ENCODE assay signal across 14 cellular contexts in the genomic region with DNA sequence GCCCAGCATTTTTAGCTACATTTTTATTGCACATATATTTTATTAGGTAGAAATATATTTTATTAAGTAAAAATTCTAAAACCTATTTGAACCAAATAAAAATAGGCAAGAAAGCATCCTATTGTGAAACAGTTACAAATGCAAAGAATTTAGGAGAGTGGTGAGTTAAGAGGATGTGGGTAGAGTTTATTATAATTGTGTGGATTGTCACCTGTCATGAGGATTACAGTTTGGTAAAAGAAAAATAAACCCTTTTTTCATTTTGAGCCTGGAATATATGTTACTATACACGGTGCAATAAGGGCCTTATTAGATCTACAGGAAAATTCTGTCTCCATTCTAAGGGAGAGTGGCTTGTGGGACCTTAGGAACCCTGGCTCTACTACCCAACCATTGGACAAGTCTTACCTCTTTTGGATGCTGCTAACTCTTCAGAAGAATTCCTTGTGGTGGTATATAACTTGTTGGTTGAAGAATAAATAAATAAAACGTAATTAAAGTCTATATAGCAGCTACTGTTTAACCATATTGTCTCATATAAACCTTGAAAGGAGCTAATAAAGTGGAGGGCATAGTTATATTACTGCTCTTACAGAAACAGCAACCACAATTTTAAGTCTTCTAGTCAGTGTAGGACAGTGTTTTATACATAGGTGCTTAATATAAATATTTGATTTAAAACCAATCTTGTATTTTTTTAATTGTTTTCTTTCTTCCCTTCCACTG.
"Had no signal": no experiment of that assay in that cellular context is flagged by ENCODE, and none has a peak within 500 bp of the region (broad histone marks: within the 10 kb centered on the region; RNA-seq: fewer than 3 reads in every experiment).

No MANE protein-coding gene starts in this region.

- H3K27me3 Mint-ChIP-seq: activated naive CD8-positive, alpha-beta T cell treated with anti-CD3 and anti-CD28 coated beads, Interleukin-2, amount 50 U/mL, for 24 hours; activated T-helper 17 cell treated with anti-CD3 and anti-CD28 coated beads, Interleukin-2, amount 50 U/mL, for 72 hours; stimulated activated memory B cell treated with anti-CD40 and anti-IgM and Interleukin-4, amounts not matched to agents 10 μg/mL and 1 μg/mL and 100 μg/mL, for 72 hours had no signal

- DNase-seq: activated CD4-positive, CD25-positive, alpha-beta regulatory T cell treated with anti-CD3 and anti-CD28 coated beads, Interleukin-2, amount 50 U/mL, for 72 hours; activated naive CD4-positive, alpha-beta T cell treated with anti-CD3 and anti-CD28 coated beads for 36 hours; activated naive CD8-positive, alpha-beta T cell treated with anti-CD3 and anti-CD28 coated beads, Interleukin-2, amount 50 U/mL, for 24 hours; activated T-cell treated with anti-CD3 and anti-CD28 coated beads for 4 hours; erythroblast; islet precursor cell; natural killer cell; T-helper 9 cell had no signal

- H3K9me3 ChIP-seq: ascending aorta, breast epithelium, neutrophil had no signal

- ATAC-seq: activated naive CD8-positive, alpha-beta T cell treated with anti-CD3 and anti-CD28 coated beads, Interleukin-2, amount 50 U/mL, for 24 hours; activated T-helper 17 cell treated with anti-CD3 and anti-CD28 coated beads, Interleukin-2, amount 50 U/mL, for 72 hours; stimulated activated memory B cell treated with anti-CD40 and anti-IgM and Interleukin-4, amounts not matched to agents 10 μg/mL and 1 μg/mL and 100 μg/mL, for 72 hours had no signal

- H3K36me3 ChIP-seq: ascending aorta, breast epithelium, neutrophil had no signal

- H3K9me3 Mint-ChIP-seq: activated naive CD4-positive, alpha-beta T cell treated with anti-CD3 and anti-CD28 coated beads for 36 hours; activated naive CD8-positive, alpha-beta T cell treated with anti-CD3 and anti-CD28 coated beads, Interleukin-2, amount 50 U/mL, for 24 hours; activated T-helper 17 cell treated with anti-CD3 and anti-CD28 coated beads, Interleukin-2, amount 50 U/mL, for 72 hours; natural killer cell; stimulated activated memory B cell treated with anti-CD40 and anti-IgM and Interleukin-4, amounts not matched to agents 10 μg/mL and 1 μg/mL and 100 μg/mL, for 72 hours had no signal

- H3K27me3 ChIP-seq: ascending aorta, breast epithelium, neutrophil had no signal

- H3K27ac ChIP-seq: ascending aorta, breast epithelium, neutrophil, parathyroid adenoma had no signal

- H3K27ac Mint-ChIP-seq: activated naive CD4-positive, alpha-beta T cell treated with anti-CD3 and anti-CD28 coated beads for 36 hours; activated naive CD8-positive, alpha-beta T cell treated with anti-CD3 and anti-CD28 coated beads, Interleukin-2, amount 50 U/mL, for 24 hours; activated T-helper 17 cell treated with anti-CD3 and anti-CD28 coated beads, Interleukin-2, amount 50 U/mL, for 72 hours had no signal

- H3K9ac ChIP-seq: parathyroid adenoma had no signal

- H3K4me1 ChIP-seq: ascending aorta, breast epithelium, parathyroid adenoma had no signal

- H3K4me3 Mint-ChIP-seq: activated naive CD4-positive, alpha-beta T cell treated with anti-CD3 and anti-CD28 coated beads for 36 hours; activated naive CD8-positive, alpha-beta T cell treated with anti-CD3 and anti-CD28 coated beads, Interleukin-2, amount 50 U/mL, for 24 hours; activated T-helper 17 cell treated with anti-CD3 and anti-CD28 coated beads, Interleukin-2, amount 50 U/mL, for 72 hours; stimulated activated memory B cell treated with anti-CD40 and anti-IgM and Interleukin-4, amounts not matched to agents 10 μg/mL and 1 μg/mL and 100 μg/mL, for 72 hours had no signal

- H3K4me1 Mint-ChIP-seq: activated T-helper 17 cell treated with anti-CD3 and anti-CD28 coated beads, Interleukin-2, amount 50 U/mL, for 72 hours had no signal

- H3K36me3 Mint-ChIP-seq: natural killer cell; stimulated activated memory B cell treated with anti-CD40 and anti-IgM and Interleukin-4, amounts not matched to agents 10 μg/mL and 1 μg/mL and 100 μg/mL, for 72 hours had no signal

- H3K4me3 ChIP-seq: ascending aorta, breast epithelium had no signal
